In the genomic region with DNA sequence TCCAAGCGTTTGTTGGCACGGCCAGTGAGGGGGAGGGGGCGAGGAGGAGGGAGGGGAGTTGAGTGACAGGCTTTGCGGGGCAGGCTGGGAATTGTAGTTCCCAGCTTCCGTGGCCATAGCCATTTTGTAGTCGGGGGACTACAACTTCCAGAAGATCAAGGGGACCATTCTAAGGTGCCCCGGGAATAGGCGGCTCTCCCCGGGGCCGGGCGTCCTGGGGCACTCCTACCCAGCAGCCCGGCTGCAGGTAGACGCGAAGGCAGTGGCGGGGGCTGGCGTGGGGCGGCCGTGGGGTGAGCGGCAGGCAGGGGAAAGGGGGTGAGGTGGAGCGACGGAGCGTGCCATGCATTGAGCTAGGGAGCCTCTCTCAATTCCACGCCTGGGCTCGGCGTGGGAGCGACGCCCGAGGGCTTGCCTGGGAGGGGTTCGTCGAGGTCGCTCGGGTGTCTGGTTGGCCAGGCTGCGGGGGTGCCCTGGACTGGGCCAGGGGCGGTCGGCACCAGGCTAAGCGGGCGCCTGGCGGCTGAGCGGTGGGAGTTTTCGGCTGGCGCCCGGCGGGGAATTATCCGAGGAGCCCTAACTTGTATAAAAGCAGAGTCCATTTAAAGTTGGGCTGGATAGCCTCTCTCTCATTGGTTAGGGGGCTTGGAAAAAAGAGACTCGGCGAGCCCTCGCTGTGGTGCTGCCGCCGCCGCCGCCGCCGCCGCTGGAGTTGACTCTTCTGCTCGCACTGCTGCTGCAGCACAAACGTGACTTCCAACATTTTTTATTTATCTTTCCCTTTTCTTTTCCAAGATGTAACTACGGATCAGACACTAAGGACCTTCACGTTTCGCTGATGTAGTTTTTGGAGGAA, we compare ENCODE assay signal across 8 cellular contexts. TPM values are rescaled to one million over a fixed set of nuclear protein-coding genes. Genes with fewer than 3 reads are reported as not detected.
DNase-seq lines count a peak whose midpoint lies in the region; ATAC-seq and TF ChIP-seq lines count a peak whose summit lies in the region.

A gene (plus strand): TSS at position 709 of the 856 bp plus-strand sequence. CDS start 471 bp downstream, outside the sequence.

- peak; percentile 99 for DNase-seq in CD14-positive monocyte (ENCODE audit: low spot score)
- DNase-seq in NCI-H748 treated with DMSO at 0.1 percent for 48 hours (lab: John Stamatoyannopoulos, UW) = peak; percentile 96
- DNase-seq in activated CD4-positive, alpha-beta T cell treated with anti-CD3 and anti-CD28 coated beads, Interleukin-2, amount 50 U/mL, for 24 hours (ENCODE audit: low read depth in 1 of 2, low spot score in 1 of 2) = peak; percentile 88 to 95
- peak; percentile 98 for DNase-seq in dedifferentiated amniotic fluid mesenchymal stem cell (ENCODE audit: extremely low spot score)
- peak; percentile 99 for DNase-seq in left lung
- DNase-seq in stimulated activated CD4-positive, alpha-beta T cell treated with anti-CD3 and anti-CD28 coated beads, Interleukin-2, amount 100 ng/mL, for 4 hours (ENCODE audit: low read depth) = peak; percentile 93

- no peak for TF ChIP-seq CTCF in CD14-positive monocyte (IDR thresholded peaks at IDR 0.05)
- no peak for TF ChIP-seq CTCF in left lung (IDR thresholded peaks at IDR 0.05)

- H3K4me3 ChIP-seq in left lung = peak within 1 kb of the TSS; percentile 86 to 92

- H3K9me3 ChIP-seq in left lung = no peaks in the 10 kb centered on the region

- peak within 1 kb of the TSS; percentile 96 to 99 (median 98) for H3K27ac Mint-ChIP-seq in CD14-positive monocyte

- intact Hi-C loops in CD14-positive monocyte (cut with micrococcal nuclease) = loop anchor here (2.0 to 5.0 kb wide), 5 partner anchors 38 to 1033 kb away; no protein-coding TSS in a partner anchor
- intact Hi-C loops in left lung (cut with DNase I) = no loop called here

- peaks cover 0 to 2% (median 0%) of the 10 kb centered on the region in 7 donors for H3K9me3 Mint-ChIP-seq in CD14-positive monocyte

- H3K36me3 ChIP-seq in left lung = no peaks in the 10 kb centered on the region

- peaks cover under 1 to 18% of the 10 kb centered on the region in 2 donors for H3K36me3 Mint-ChIP-seq in CD14-positive monocyte

- peak; percentile 59 for ATAC-seq in GM19395 (IDR thresholded peaks at IDR 0.05; ENCODE audit: unreplicated experiment)
- peak; percentile 34 for ATAC-seq in HG03558 (IDR thresholded peaks at IDR 0.05; ENCODE audit: extremely low read depth, unreplicated experiment)
- peak; percentile 85 for ATAC-seq in left lung

- H3K27me3 ChIP-seq in left lung = no peaks in the 10 kb centered on the region

- peak within 1 kb of the TSS; percentile 89 to 97 for H3K27ac ChIP-seq in left lung

- H3K27me3 Mint-ChIP-seq in CD14-positive monocyte (ENCODE audit: low read depth in 3 of 3) = no peaks in the 10 kb centered on the region

- peak within 1 kb of the TSS; percentile 99 to 100 for H3K4me3 Mint-ChIP-seq in CD14-positive monocyte

- H3K4me1 ChIP-seq in left lung = peaks cover 4 to 43% of the 10 kb centered on the region in 2 donors

- peaks cover 25% of the 10 kb centered on the region for H3K4me1 Mint-ChIP-seq in CD14-positive monocyte

RNA-seq across cellular contexts. Expression of the gene that starts here (rescaled TPM):
- polyA plus RNA-seq in CD14-positive monocyte = 10 to 100 TPM in 1 of 2 donors, 1 to 10 TPM in 1; 6.8 to 12.5 TPM
- total RNA-seq in left lung = 10 to 100 TPM; 10.2 to 14.5 TPM

Comparison
In these comparisons a context has a peak if more than half of its experiments do, and no peak if none do; other contexts are left out.
1. Peak in every context shown above with its lines: DNase-seq, ATAC-seq, H3K4me3 ChIP-seq and H3K27ac ChIP-seq.
2. ATAC-seq: peak in every context shown above with its lines; median percentile 85 in left lung; 59 in GM19395; 34 in HG03558.
3. intact Hi-C loops: an anchor here in CD14-positive monocyte (2.0 to 5.0 kb wide); none called in left lung.